8 cellular contexts compared by ENCODE assay signal in the genomic region with DNA sequence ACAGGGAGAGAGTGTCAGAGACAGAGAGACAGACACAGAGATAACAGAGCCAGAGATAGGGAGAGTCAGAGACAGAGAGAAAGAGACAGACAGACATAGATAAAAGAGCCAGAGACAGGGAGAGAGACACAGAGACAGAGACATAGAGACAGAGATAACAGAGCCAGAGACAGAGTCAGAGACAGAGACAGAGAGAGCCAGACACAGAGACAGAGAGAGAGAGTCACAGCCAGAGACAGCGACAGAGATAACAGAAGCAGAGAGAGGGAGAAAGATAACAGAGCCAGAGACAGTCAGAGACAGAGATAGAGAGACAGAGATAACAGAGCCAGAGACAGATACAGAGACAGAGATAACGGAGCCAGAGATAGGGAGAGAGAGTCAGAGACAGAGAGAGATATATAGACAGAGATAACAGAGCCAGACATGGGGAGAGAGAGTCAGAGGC. TPM values are rescaled to one million over a fixed set of nuclear protein-coding genes. Genes with fewer than 3 reads are reported as not detected.
DNase-seq lines count a peak whose midpoint lies in the region; ATAC-seq, FAIRE-seq and TF ChIP-seq lines count a peak whose summit lies in the region.

No MANE protein-coding gene starts in this region.

- no peaks in the 10 kb centered on the region for H3K4me1 Mint-ChIP-seq in astrocyte (ENCODE audit: low read depth, unreplicated experiment)
- peaks cover 42% of the 10 kb centered on the region for H3K4me1 Mint-ChIP-seq in memory B cell

- peaks cover 29% of the 10 kb centered on the region for H3K27me3 Mint-ChIP-seq in astrocyte (ENCODE audit: low read depth, unreplicated experiment)
- H3K27me3 Mint-ChIP-seq in memory B cell = peaks cover 1% of the 10 kb centered on the region

- H4K20me1 ChIP-seq in GM23248 (ENCODE audit: insufficient read depth) (no peaks in the 10 kb centered on the region), astrocyte (ENCODE audit: insufficient read depth, low read length) (peaks cover 7% of the 10 kb centered on the region)

- H3K4me3 ChIP-seq in A673 (ENCODE audit: low read depth, low read length, poor library complexity, severe bottlenecking) (peak overlapping the region; percentile 94), GM23248 (peak overlapping the region; percentile 94), astrocyte (ENCODE audit: insufficient read depth, low read depth, low read length) (peak overlapping the region; percentile 87), SJCRH30 (no peak overlapping the region)

- BruUV-seq in A673 (replicated peaks; lab: Mats Ljungman, UMichigan) = no TSS peak

- H3K79me2 ChIP-seq in GM23248 (ENCODE audit: insufficient read depth) (no peaks in the 10 kb centered on the region), astrocyte (ENCODE audit: insufficient read depth, low read length) (no peaks in the 10 kb centered on the region)

- H3K27ac Mint-ChIP-seq in astrocyte (ENCODE audit: unreplicated experiment) = no peak overlapping the region
- peak overlapping the region; percentile 92 for H3K27ac Mint-ChIP-seq in memory B cell

- no peaks in the 10 kb centered on the region for H3K9me3 ChIP-seq in A673 (ENCODE audit: low read depth, low read length, poor library complexity, severe bottlenecking)
- H3K9me3 ChIP-seq in GM23248 (ENCODE audit: low read depth) = no peaks in the 10 kb centered on the region
- peaks cover 2% of the 10 kb centered on the region for H3K9me3 ChIP-seq in astrocyte (ENCODE audit: insufficient read depth, low read depth, low read length)
- no peaks in the 10 kb centered on the region for H3K9me3 ChIP-seq in SJCRH30 (replicated peaks)

- H3K4me2 ChIP-seq in GM23248 (ENCODE audit: unreplicated experiment) (peak overlapping the region; percentile 90), astrocyte (ENCODE audit: low read length) (peak overlapping the region; percentile 100)

- peak overlapping the region; percentile 86 for H3K4me3 Mint-ChIP-seq in astrocyte (ENCODE audit: unreplicated experiment)
- H3K4me3 Mint-ChIP-seq in memory B cell = peak overlapping the region; percentile 85

- no peak for FAIRE-seq in astrocyte (lab: Jason Lieb, UNC)

- POLR2A ChIA-PET in A673 (lab: Charles Lee; ENCODE audit: low non-redundant PET) = interaction anchor here (0.7 kb wide), 1 partner anchor 53 kb away, joined by 3 read pairs; no protein-coding TSS in a partner anchor

- H3K36me3 Mint-ChIP-seq in astrocyte (ENCODE audit: low read depth, unreplicated experiment) (no peaks in the 10 kb centered on the region), memory B cell (peaks cover 2% of the 10 kb centered on the region)

- in situ Hi-C loops in GM23248 (cut with MboI) = no loop called here

- H3K27ac ChIP-seq in A673 (ENCODE audit: low read depth, low read length, poor library complexity, severe bottlenecking) = peak overlapping the region; percentile 95
- peak overlapping the region; percentile 72 for H3K27ac ChIP-seq in GM23248
- no peak overlapping the region for H3K27ac ChIP-seq in astrocyte (ENCODE audit: low read depth, low read length)
- no peak overlapping the region for H3K27ac ChIP-seq in SJCRH30

- ATAC-seq in memory B cell (ENCODE audit: low read depth) (no peak), GM21381 (IDR thresholded peaks at IDR 0.05; ENCODE audit: unreplicated experiment) (no peak)

- H3K27me3 ChIP-seq in A673 (replicated peaks; ENCODE audit: insufficient read depth, low read depth, low read length, poor library complexity) (no peaks in the 10 kb centered on the region), GM23248 (replicated peaks; ENCODE audit: insufficient read depth) (peaks cover 9% of the 10 kb centered on the region), astrocyte (ENCODE audit: insufficient read depth, low read length) (peaks cover 9% of the 10 kb centered on the region), SJCRH30 (no peaks in the 10 kb centered on the region)

- no peaks in the 10 kb centered on the region for H3K9me2 ChIP-seq in GM23248 (ENCODE audit: insufficient read depth)

- DNase-seq in A673 (ENCODE audit: low spot score) (no peak), GM23248 (no peak), astrocyte (ENCODE audit: low read depth) (no peak), memory B cell (ENCODE audit: low spot score in 2 of 2) (no peak), SJCRH30 (no peak), 8988T (no peak), HuH-7.5 (ENCODE audit: low spot score) (no peak)

- H3K36me3 ChIP-seq in A673 (ENCODE audit: insufficient read depth, low read length, poor library complexity, severe bottlenecking) (peaks cover 3% of the 10 kb centered on the region), GM23248 (ENCODE audit: low read depth) (no peaks in the 10 kb centered on the region), astrocyte (ENCODE audit: insufficient read depth, low read length) (no peaks in the 10 kb centered on the region), SJCRH30 (no peaks in the 10 kb centered on the region)

- CTCF ChIA-PET in A673 (lab: Charles Lee) = interaction anchor here (1.0 kb wide), 1 partner anchor 14 kb away, joined by 8 read pairs; no protein-coding TSS in a partner anchor

- H3K9ac ChIP-seq in GM23248 = peak overlapping the region; percentile 93
- H3K9ac ChIP-seq in astrocyte (ENCODE audit: low read length) = peak overlapping the region; percentile 94

- peaks cover 16% of the 10 kb centered on the region for H3K9me3 Mint-ChIP-seq in astrocyte (ENCODE audit: unreplicated experiment)
- H3K9me3 Mint-ChIP-seq in memory B cell = no peaks in the 10 kb centered on the region

- H3K4me1 ChIP-seq in A673 (ENCODE audit: insufficient read depth, low read length, poor library complexity, severe bottlenecking) (peaks cover 32% of the 10 kb centered on the region), GM23248 (ENCODE audit: insufficient read depth) (peaks cover 4% of the 10 kb centered on the region), astrocyte (ENCODE audit: insufficient read depth, low read length) (peaks cover 11% of the 10 kb centered on the region), SJCRH30 (no peaks in the 10 kb centered on the region)

- 88 to 96% methylated on average over 2 of the region's 2 CpGs for WGBS in GM23248 (ENCODE audit: low coverage in 1 of 2, low lambda C conversion rate in 2 of 2, missing lambda C conversion rate in 2 of 2), 2 experiments

- no peak for TF ChIP-seq CTCF in A673 (conservative IDR thresholded peaks at IDR 0.05; ENCODE audit: low read depth, low read length)
- TF ChIP-seq CTCF in astrocyte (IDR thresholded peaks at IDR 0.05; ENCODE audit: insufficient read depth, low read depth, low read length) = no peak

- intact Hi-C loops in A673 (cut with micrococcal nuclease; ENCODE audit: unreplicated experiment) = no loop called here

- H2AFZ ChIP-seq in GM23248 = peak overlapping the region; percentile 99
- peak overlapping the region; percentile 97 for H2AFZ ChIP-seq in astrocyte (ENCODE audit: low read depth, low read length)

- H3F3A ChIP-seq in GM23248 (ENCODE audit: insufficient read depth) = no peaks in the 10 kb centered on the region

RNA-seq across cellular contexts. Expression of a gene that starts 0.9 kb away (rescaled TPM):
- total RNA-seq in A673 (2021) (10.0 and 11.1 TPM in 2 replicates), astrocyte (2.3 and 2.4 TPM in 2 replicates)
- total RNA-seq in GM23248 (2014; rRNA removed; shearing (Covaris generic)) = 0.22 and 1.1 TPM in 2 replicates
- 0.29 and 0.58 TPM in 2 replicates for polyA plus RNA-seq in GM23248 (2016; fragmentation: Nextera tagmentation; extraction: Ambion mirVana)
- not detected in 2 replicates for total RNA-seq in SJCRH30 (2014; rRNA removed; shearing (Covaris generic))

RNA-seq across cellular contexts. Expression of a gene that starts 27.9 kb away (rescaled TPM):
- 27.0 and 45.2 TPM in 2 replicates for total RNA-seq in A673 (2021)
- not detected in 2 replicates for total RNA-seq in GM23248 (2014; rRNA removed; shearing (Covaris generic))
- polyA plus RNA-seq in GM23248 (2016; fragmentation: Nextera tagmentation; extraction: Ambion mirVana) = not detected in 2 replicates
- total RNA-seq in astrocyte = 0.75 and 1.7 TPM in 2 replicates
- not detected in 2 replicates for total RNA-seq in SJCRH30 (2014; rRNA removed; shearing (Covaris generic))

RNA-seq across cellular contexts. Expression of a gene that starts 48.4 kb away (rescaled TPM):
- total RNA-seq in A673 (2021) = 0.11 and 0.24 TPM in 2 replicates
- total RNA-seq in GM23248 (2014; rRNA removed; shearing (Covaris generic)) = not detected in 2 replicates
- polyA plus RNA-seq in GM23248 (2016; fragmentation: Nextera tagmentation; extraction: Ambion mirVana) = not detected in 2 replicates
- 0.19 TPM in 1 of 2 replicates, not detected in the other for total RNA-seq in astrocyte
- not detected in 2 replicates for total RNA-seq in SJCRH30 (2014; rRNA removed; shearing (Covaris generic))

Comparison
In these comparisons a context has a peak if more than half of its experiments do, and no peak if none do; other contexts are left out.
1. H3K27ac ChIP-seq: peak in A673 (single experiment) and GM23248 (single experiment); none in astrocyte (single experiment) and SJCRH30 (single experiment).
2. RNA of a gene that starts 27.9 kb away (total RNA-seq): 27.0 to 45.2 TPM in A673; 0.75 to 1.7 TPM in astrocyte, not detected in GM23248 and not detected in SJCRH30; every median in the first group is over 10 times any median in the second.